ENCODE assay signal across 32 cellular contexts in the genomic region with DNA sequence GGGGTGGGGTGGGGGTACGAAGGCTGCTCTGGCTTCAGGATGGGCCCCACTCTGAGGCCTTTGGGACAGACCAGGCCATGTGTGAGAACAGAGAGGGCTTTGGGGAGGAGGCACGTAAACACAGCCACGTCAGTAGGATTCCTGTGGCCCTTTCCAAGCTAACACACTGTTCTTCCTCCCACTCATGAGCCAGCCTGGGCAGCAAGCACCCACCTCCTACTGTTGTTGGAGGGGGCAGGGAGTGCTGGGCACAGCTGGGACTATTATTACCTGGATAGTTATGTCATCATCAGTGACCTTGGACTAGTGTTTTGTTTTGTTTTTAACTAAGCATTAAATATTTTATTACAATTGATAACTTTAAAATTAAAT. TPM values are rescaled to one million over a fixed set of nuclear protein-coding genes. Genes with fewer than 3 reads are reported as not detected.
"Had no signal": no experiment of that assay in that cellular context is flagged by ENCODE, and none has a peak within 500 bp of the region (broad histone marks: within the 10 kb centered on the region; RNA-seq: fewer than 3 reads in every experiment).

No MANE protein-coding gene starts in this region.

- H3K4me3 ChIP-seq: Peyer's patch, SJCRH30 had no signal

- DNase-seq: activated CD4-positive, alpha-beta memory T cell treated with anti-CD3 and anti-CD28 coated beads for 36 hours; activated CD4-positive, alpha-beta T cell treated with anti-CD3 and anti-CD28 coated beads, Interleukin-2, amount 10 ng/mL, durations not matched to agents 7 days and 5 days; activated CD4-positive, CD25-positive, alpha-beta regulatory T cell; activated CD8-positive, alpha-beta memory T cell treated with anti-CD3 and anti-CD28 coated beads for 24 hours; activated effector memory CD4-positive, alpha-beta T cell treated with anti-CD3 and anti-CD28 coated beads, Interleukin-2, amount 50 U/mL, for 16 hours; activated naive CD4-positive, alpha-beta T cell treated with Interleukin-2 at 50 U/mL for 16 hours; activated naive CD8-positive, alpha-beta T cell treated with anti-CD3 and anti-CD28 coated beads, Interleukin-2, amount 50 U/mL, for 24 hours; activated T-cell treated with anti-CD3 and anti-CD28 coated beads, Interleukin-2, amount 50 U/mL, for 4 hours; brain microvascular endothelial cell; caudate nucleus; KG1; NCI-H1092 treated with DMSO at 0.1 percent for 48 hours; NCI-H1417 treated with DMSO at 0.1 percent for 48 hours; NCI-H1694; NCI-H2029; NCI-H2107; NCI-H345; NCI-H510A; NCI-H526 treated with DMSO at 0.1 percent for 48 hours; NCI-H82; NK-92 treated with Interleukin-12 subunit alpha and Interleukin-12 subunit beta, amount 100 ng/mL, for 24 hours; Peyer's patch; Right ventricle myocardium superior; SJCRH30; SK-N-SH; T-helper 1 cell had no signal

- H3K9ac ChIP-seq: SK-N-SH had no signal

- H3K27ac ChIP-seq: brain microvascular endothelial cell, Peyer's patch, RWPE1, SJCRH30, VCaP had no signal

- H3K27me3 ChIP-seq: Peyer's patch, SJCRH30 had no signal

- H3K9me3 ChIP-seq: Peyer's patch, SJCRH30, SK-N-SH had no signal

- H3K4me2 ChIP-seq: SK-N-SH had no signal

- H3K4me1 ChIP-seq: SJCRH30 had no signal

- H3K36me3 ChIP-seq: brain microvascular endothelial cell, Peyer's patch, SJCRH30 had no signal

RNA-seq across cellular contexts. Expression of a gene that starts 5.3 kb away (rescaled TPM):
- total RNA-seq: activated CD4-positive, alpha-beta memory T cell treated with anti-CD3 and anti-CD28 coated beads for 36 hours; activated CD4-positive, alpha-beta T cell treated with anti-CD3 and anti-CD28 coated beads, Interleukin-2, amount 10 ng/mL, durations not matched to agents 7 days and 5 days; activated naive CD4-positive, alpha-beta T cell treated with anti-CD3 and anti-CD28 coated beads, Interleukin-2, amount 50 U/mL, for 72 hours; LHCN-M2; M059J; Right ventricle myocardium superior; SJCRH30; T-helper 2 cell treated with Interferon-gamma antibody and Interleukin-4, amounts not matched to agents 100 ng/mL and 5 ng/mL, for 36 hours had no signal
